ENCODE assay signal across 16 cellular contexts in genomic region chr12:54032220-54032619, GRCh38. TPM values are rescaled to one million over a fixed set of nuclear protein-coding genes. Genes with fewer than 3 reads are reported as not detected.
DNase-seq lines count a peak whose midpoint lies in the region; ATAC-seq, FAIRE-seq and TF ChIP-seq lines count a peak whose summit lies in the region.
"Had no signal": no experiment of that assay in that cellular context is flagged by ENCODE, and none has a peak within 500 bp of the region (broad histone marks: within the 10 kb centered on the region; RNA-seq: fewer than 3 reads in every experiment).

No MANE protein-coding gene starts in this region.

- RAD21 ChIA-PET in GM12878 (lab: Charles Lee; ENCODE audit: unreplicated experiment): interaction anchor here (0.7 to 12.6 kb wide), 33 partner anchors 9 to 248 kb away, joined by 3 to 222 read pairs (median 7); partner anchors contain the start of genes CBX5, HNRNPA1, HOXC10 and HOXC4

- H3K79me2 ChIP-seq in GM12878 (ENCODE audit: control insufficient read depth, insufficient read depth, low read length): no peaks in the 10 kb centered on the region

- BruUV-seq in GM12878 (replicated peaks; lab: Mats Ljungman, UMichigan): no TSS peak

- H3K9ac ChIP-seq in GM12878 (ENCODE audit: control insufficient read depth, insufficient read depth, low read length): no peak overlapping the region

- CTCF ChIA-PET in HEK293 (lab: Yijun Ruan, JAX): interaction anchor here (0.6 to 5.4 kb wide), 43 partner anchors 9 to 683 kb away, joined by 3 to 109 read pairs (median 5); partner anchors contain the start of genes HOXC13, HOXC4, HOXC8 and SMUG1
- CTCF ChIA-PET in GM12878 (lab: Yijun Ruan, JAX): interaction anchor here (0.6 to 13.4 kb wide), 46 partner anchors 8 to 466 kb away, joined by 3 to 343 read pairs (median 5); partner anchors contain the start of genes HNRNPA1, HOXC10, HOXC4 and HOXC8

- no peak overlapping the region for H3K4me2 ChIP-seq in GM12878 (ENCODE audit: control insufficient read depth, insufficient read depth)

- no peak overlapping the region for H2AFZ ChIP-seq in GM12878 (ENCODE audit: control insufficient read depth, low read depth, low read length)

- H3K9me3 ChIP-seq in HEK293 (ENCODE audit: control insufficient read depth, insufficient read depth, low read depth, low read length) (no peaks in the 10 kb centered on the region), GM12878 (replicated peaks; ENCODE audit: control insufficient read depth, insufficient read depth, low read length) (no peaks in the 10 kb centered on the region), pancreas (no peaks in the 10 kb centered on the region)

- H3K27ac Mint-ChIP-seq in nephron: peak overlapping the region; percentile 91 to 97 (median 95)
- H3K27ac Mint-ChIP-seq: H9 had no signal

- in situ Hi-C loops in GM12878 (cut with MboI): no loop called here

- H3K27ac ChIP-seq in HEK293 (ENCODE audit: extremely low read depth, low read depth, low read length) (peak overlapping the region; percentile 100; the same call in 1 of the 2 replicates), GM12878 (ENCODE audit: control insufficient read depth, insufficient read depth) (no peak overlapping the region), dorsolateral prefrontal cortex (no peak overlapping the region), pancreas (no peak overlapping the region)

- no peak for TF ChIP-seq RAD21 in GM12878 (IDR thresholded peaks at IDR 0.05; ENCODE audit: insufficient read depth, low read depth, low read length)

- 8% methylated on average over 4 of the region's 4 CpGs for WGBS in GM12878 (ENCODE audit: insufficient coverage, insufficient replicate concordance, low lambda C conversion rate, missing lambda C conversion rate)
- WGBS in pancreas, 2 donors: 23 to 24% methylated on average over 4 of the region's 4 CpGs

- peaks cover 7% of the 10 kb centered on the region for H3K36me3 Mint-ChIP-seq in nephron (ENCODE audit: low read depth)

- H4K20me1 ChIP-seq in GM12878 (ENCODE audit: control insufficient read depth, insufficient read depth): no peaks in the 10 kb centered on the region

- no peak for TF ChIP-seq EP300 in GM12878 (IDR thresholded peaks at IDR 0.05; ENCODE audit: borderline replicate concordance in 1 of 2, control insufficient read depth in 1 of 2, low read depth in 2 of 2, low read length in 2 of 2)

- H3K4me1 Mint-ChIP-seq in nephron: peaks cover 85% of the 10 kb centered on the region

- DNase-seq in AG10803 (ENCODE audit: low read depth): no peak
- DNase-seq in GM12878 (ENCODE audit: low read depth, low spot score): no peak
- no peak for DNase-seq in NCI-H187 (lab: John Stamatoyannopoulos, UW)
- DNase-seq in NCI-H2029 (lab: John Stamatoyannopoulos, UW): no peak
- DNase-seq in dorsolateral prefrontal cortex: no peak
- no peak for DNase-seq in pancreas
- DNase-seq: NCI-H2081 treated with DMSO at 0.1 percent for 48 hours, SIG-M5 had no signal

- intact Hi-C loops in GM12878 (cut with micrococcal nuclease; ENCODE audit: unreplicated experiment) (loop anchor here (1.0 to 2.0 kb wide), 4 partner anchors 26 to 169 kb away; no protein-coding TSS in a partner anchor), dorsolateral prefrontal cortex (cut with DNase I) (no loop called here), pancreas (cut with DNase I) (loop anchor here in 1 of 3 donors (5.0 kb wide), 1 partner anchor 165 kb away; no protein-coding TSS in a partner anchor)

- H3K4me3 Mint-ChIP-seq in nephron: peak overlapping the region; percentile 81 to 91 (median 87)

- H3K27me3 ChIP-seq in GM12878 (replicated peaks in 1 of 2; ENCODE audit: control insufficient read depth in 2 of 2, insufficient read depth in 2 of 2, low read length in 1 of 2) (peaks cover 3 to 33% of the 10 kb centered on the region in 2 experiments), dorsolateral prefrontal cortex (peaks cover 31 to 100% (median 99%) of the 10 kb centered on the region in 45 donors), pancreas (peaks cover 3 to 63% (median 12%) of the 10 kb centered on the region in 4 donors)

- POLR2A ChIA-PET in HEK293 (lab: Yijun Ruan, JAX) (interaction anchor here (0.7 to 5.0 kb wide), 16 partner anchors 15 to 184 kb away, joined by 3 to 22 read pairs (median 5); partner anchors contain the start of genes HOXC13, HOXC4, HOXC8 and HOXC9), GM12878 (lab: Charles Lee) (interaction anchor here (0.6 to 2.1 kb wide), 9 partner anchors 9 to 166 kb away, joined by 3 to 12 read pairs (median 4); no protein-coding TSS in a partner anchor)

- TF ChIP-seq POLR2A in GM12878 (IDR thresholded peaks at IDR 0.05; ENCODE audit: low read depth, low read length): no peak

- FAIRE-seq in GM12878 (lab: Jason Lieb, UNC): peak; percentile 23
- FAIRE-seq in pancreas (lab: Jason Lieb, UNC): no peak
- FAIRE-seq: endometrium, urothelium cell line had no signal

- ATAC-seq in GM12878 (no peak), pancreas (no peak)

- SMC1A ChIA-PET in GM12878 (lab: Charles Lee; ENCODE audit: uncharacterized antibody, unreplicated experiment): interaction anchor here (0.6 to 5.5 kb wide), 44 partner anchors 9 to 408 kb away, joined by 3 to 126 read pairs (median 6); partner anchors contain the start of genes HOXC10, HOXC4, HOXC8 and SMUG1

- H3K4me1 ChIP-seq in HEK293 (ENCODE audit: control insufficient read depth, insufficient read depth, low read length): peaks cover 45% of the 10 kb centered on the region
- peaks cover 9% of the 10 kb centered on the region for H3K4me1 ChIP-seq in GM12878 (ENCODE audit: control insufficient read depth, insufficient read depth, low read length)
- no peaks in the 10 kb centered on the region for H3K4me1 ChIP-seq in pancreas

- peaks cover 4 to 13% of the 10 kb centered on the region in 2 experiments; a peak in 2 of 3 replicates for H3K36me3 ChIP-seq in HEK293 (ENCODE audit: control insufficient read depth in 2 of 2, insufficient read depth in 1 of 2, low read length in 2 of 2)
- no peaks in the 10 kb centered on the region for H3K36me3 ChIP-seq in GM12878 (ENCODE audit: control insufficient read depth in 2 of 2, insufficient read depth in 2 of 2, low read length in 1 of 2)
- H3K36me3 ChIP-seq in pancreas: no peaks in the 10 kb centered on the region

- no peaks in the 10 kb centered on the region for H3K9me3 Mint-ChIP-seq in nephron

- H3K4me3 ChIP-seq in AG10803 (ENCODE audit: low read length) (peak overlapping the region; percentile 3; the same call in 1 of the 2 replicates), HEK293 (ENCODE audit: low read depth, low read length) (no peak overlapping the region), GM12878 (no peak overlapping the region), dorsolateral prefrontal cortex (no peak overlapping the region), pancreas (no peak overlapping the region)
- H3K4me3 ChIP-seq: K562 had no signal

- TF ChIP-seq CTCF in AG10803 (conservative IDR thresholded peaks at IDR 0.05; ENCODE audit: low read length): no peak
- no peak for TF ChIP-seq CTCF in HEK293 (tag by site-specific recombination; IDR thresholded peaks at IDR 0.05)
- no peak for TF ChIP-seq CTCF in GM12878 (IDR thresholded peaks at IDR 0.05 in 2 of 3, conservative IDR thresholded peaks at IDR 0.05 in 1 of 3; ENCODE audit: control insufficient read depth in 2 of 3, extremely low read depth in 1 of 3, insufficient read depth in 1 of 3, low read depth in 3 of 3, low read length in 3 of 3)
- TF ChIP-seq CTCF in nephron (IDR thresholded peaks at IDR 0.05; ENCODE audit: unreplicated experiment in 3 of 3): no peak
- no peak for TF ChIP-seq CTCF in dorsolateral prefrontal cortex (IDR thresholded peaks at IDR 0.05 in 54 of 56, conservative IDR thresholded peaks at IDR 0.05 in 2 of 56; ENCODE audit: low read depth in 1 of 56, partially characterized antibody in 56 of 56)
- no peak for TF ChIP-seq CTCF in pancreas (IDR thresholded peaks at IDR 0.05)

- H3K27me3 Mint-ChIP-seq in nephron (ENCODE audit: low read depth): peaks cover 15% of the 10 kb centered on the region

RNA-seq across cellular contexts. Expression of gene HOXC5, which starts 0.6 kb away (rescaled TPM):
- not detected in 2 replicates for total RNA-seq in GM12878 (2013; cell fraction: nucleolus; rRNA removed)
- not detected in 2 replicates for total RNA-seq in GM12878 (2014; rRNA removed)
- not detected in 2 replicates for total RNA-seq in GM12878 (2014; rRNA removed; fragmentation: Illumina TruSeq; extraction: Trizol)
- total RNA-seq in GM12878 (2021): not detected in 2 replicates
- not detected for polyA plus RNA-seq in GM12878 (2011; ENCODE audit: low read depth)
- 0.11 TPM in 1 of 2 replicates, not detected in the other for polyA plus RNA-seq in GM12878 (2011; rRNA removed)
- polyA plus RNA-seq in GM12878 (2011; cell fraction: cytosol; rRNA removed): 0.25 and 0.28 TPM in 2 replicates
- 0.09 and 0.12 TPM in 2 replicates for polyA plus RNA-seq in GM12878 (2011; cell fraction: nucleus; rRNA removed)
- polyA plus RNA-seq in GM12878 (2012): not detected in 2 replicates
- not detected in 2 replicates for polyA plus RNA-seq in GM12878 (2014; fragmentation: Illumina TruSeq; extraction: Trizol)
- not detected for polyA plus RNA-seq in GM12878 (2014; fragmentation: Nextera tagmentation; extraction: Ambion mirVana)
- polyA plus RNA-seq in GM12878 (2014; rRNA removed): not detected in 2 replicates
- polyA plus RNA-seq in GM12878 (2016; fragmentation: Nextera tagmentation; extraction: Ambion mirVana): not detected
- polyA minus RNA-seq in GM12878 (2011; rRNA and poly(A)+ RNA removed): not detected in 2 replicates
- polyA minus RNA-seq in GM12878 (2011; cell fraction: cytosol; rRNA and poly(A)+ RNA removed): not detected in 2 replicates
- polyA minus RNA-seq in GM12878 (2011; cell fraction: nucleus; rRNA and poly(A)+ RNA removed): not detected in 2 replicates
- total RNA-seq in dorsolateral prefrontal cortex: not detected
- not detected for total RNA-seq in pancreas
- not detected for polyA plus RNA-seq in pancreas
- total RNA-seq: chondrocyte, H9 had no signal
- polyA plus RNA-seq: aorta had no signal

RNA-seq across cellular contexts. Expression of gene HOXC6, which starts 4.0 kb away (rescaled TPM):
- 0.35 TPM in 1 of 2 replicates, not detected in the other for total RNA-seq in GM12878 (2013; cell fraction: nucleolus; rRNA removed)
- total RNA-seq in GM12878 (2014; rRNA removed) (not detected in 2 replicates), GM12878 (2014; rRNA removed; fragmentation: Illumina TruSeq; extraction: Trizol) (0.09 TPM in 1 of 2 replicates, not detected in the other), GM12878 (2021) (0.27 and 0.38 TPM in 2 replicates), dorsolateral prefrontal cortex (not detected), pancreas (under 1 TPM in 4 of 6 donors, not detected in 2; 0.19 to 0.41 (median 0.31) TPM)
- polyA plus RNA-seq in GM12878 (2011; ENCODE audit: low read depth): not detected
- polyA plus RNA-seq in GM12878 (2011; rRNA removed) (0.42 and 0.52 TPM in 2 replicates), GM12878 (2014; fragmentation: Illumina TruSeq; extraction: Trizol) (0.06 TPM in 1 of 2 replicates, not detected in the other), GM12878 (2014; fragmentation: Nextera tagmentation; extraction: Ambion mirVana) (under 1 TPM in 1 of 2 experiments, not detected in 1; 0.02 TPM), GM12878 (2014; rRNA removed) (0.55 TPM in 1 of 2 replicates, not detected in the other), GM12878 (2016; fragmentation: Nextera tagmentation; extraction: Ambion mirVana) (under 1 TPM in 1 of 2 experiments, not detected in 1; 0.54 TPM), pancreas (under 1 TPM; 0.14 to 0.34 TPM)
- 0.60 and 0.65 TPM in 2 replicates for polyA plus RNA-seq in GM12878 (2011; cell fraction: cytosol; rRNA removed)
- polyA plus RNA-seq in GM12878 (2011; cell fraction: nucleus; rRNA removed): 0.57 and 0.76 TPM in 2 replicates
- 0.34 and 0.39 TPM in 2 replicates for polyA plus RNA-seq in GM12878 (2012)
- 0.31 and 0.73 TPM in 2 replicates for polyA minus RNA-seq in GM12878 (2011; rRNA and poly(A)+ RNA removed)
- polyA minus RNA-seq in GM12878 (2011; cell fraction: cytosol; rRNA and poly(A)+ RNA removed): 0.52 TPM in 1 of 2 replicates, not detected in the other
- polyA minus RNA-seq in GM12878 (2011; cell fraction: nucleus; rRNA and poly(A)+ RNA removed): 0.36 and 0.48 TPM in 2 replicates
- total RNA-seq: chondrocyte, H9 had no signal

RNA-seq across cellular contexts. Expression of gene HOXC4, which starts 21.4 kb away (rescaled TPM):
- total RNA-seq in GM12878 (2013; cell fraction: nucleolus; rRNA removed): 1.8 and 3.0 TPM in 2 replicates
- total RNA-seq in GM12878 (2014; rRNA removed) (4.7 and 5.1 TPM in 2 replicates), GM12878 (2014; rRNA removed; fragmentation: Illumina TruSeq; extraction: Trizol) (3.6 and 3.8 TPM in 2 replicates), GM12878 (2021) (11.1 and 11.4 TPM in 2 replicates), dorsolateral prefrontal cortex (under 1 TPM in 17 of 120 experiments, not detected in 103; 0.28 to 0.72 (median 0.45) TPM), pancreas (under 1 TPM in 3 of 6 donors, not detected in 3; 0.15 to 0.62 (median 0.23) TPM)
- polyA plus RNA-seq in GM12878 (2011; ENCODE audit: low read depth): 2.1 TPM
- polyA plus RNA-seq in GM12878 (2011; rRNA removed) (4.9 and 5.2 TPM in 2 replicates), GM12878 (2014; fragmentation: Illumina TruSeq; extraction: Trizol) (5.8 and 6.3 TPM in 2 replicates), GM12878 (2014; fragmentation: Nextera tagmentation; extraction: Ambion mirVana) (1 to 10 TPM; 1.0 to 1.8 TPM), GM12878 (2014; rRNA removed) (7.7 and 10.3 TPM in 2 replicates), GM12878 (2016; fragmentation: Nextera tagmentation; extraction: Ambion mirVana) (1 to 10 TPM; 1.1 to 1.5 TPM), pancreas (under 1 TPM in 1 of 2 donors, not detected in 1; 0.27 TPM)
- 4.6 and 4.7 TPM in 2 replicates for polyA plus RNA-seq in GM12878 (2011; cell fraction: cytosol; rRNA removed)
- polyA plus RNA-seq in GM12878 (2011; cell fraction: nucleus; rRNA removed): 10.1 and 15.5 TPM in 2 replicates
- polyA plus RNA-seq in GM12878 (2012): 7.9 and 11.9 TPM in 2 replicates
- 0.37 and 1.8 TPM in 2 replicates for polyA minus RNA-seq in GM12878 (2011; rRNA and poly(A)+ RNA removed)
- 0.94 and 1.0 TPM in 2 replicates for polyA minus RNA-seq in GM12878 (2011; cell fraction: cytosol; rRNA and poly(A)+ RNA removed)
- 1.6 and 2.5 TPM in 2 replicates for polyA minus RNA-seq in GM12878 (2011; cell fraction: nucleus; rRNA and poly(A)+ RNA removed)
- total RNA-seq: chondrocyte, H9 had no signal

RNA-seq across cellular contexts. Expression of gene HOXC8, which starts 23.4 kb away (rescaled TPM):
- total RNA-seq in GM12878 (2013; cell fraction: nucleolus; rRNA removed): not detected in 2 replicates
- total RNA-seq in GM12878 (2014; rRNA removed) (not detected in 2 replicates), GM12878 (2014; rRNA removed; fragmentation: Illumina TruSeq; extraction: Trizol) (not detected in 2 replicates), GM12878 (2021) (not detected in 2 replicates), dorsolateral prefrontal cortex (not detected), pancreas (not detected)
- not detected for polyA plus RNA-seq in GM12878 (2011; ENCODE audit: low read depth)
- polyA plus RNA-seq in GM12878 (2011; rRNA removed) (not detected in 2 replicates), GM12878 (2014; fragmentation: Illumina TruSeq; extraction: Trizol) (not detected in 2 replicates), GM12878 (2014; fragmentation: Nextera tagmentation; extraction: Ambion mirVana) (not detected), GM12878 (2014; rRNA removed) (not detected in 2 replicates), GM12878 (2016; fragmentation: Nextera tagmentation; extraction: Ambion mirVana) (not detected), pancreas (not detected)
- polyA plus RNA-seq in GM12878 (2011; cell fraction: cytosol; rRNA removed): not detected in 2 replicates
- not detected in 2 replicates for polyA plus RNA-seq in GM12878 (2011; cell fraction: nucleus; rRNA removed)
- polyA plus RNA-seq in GM12878 (2012): not detected in 2 replicates
- 0.10 TPM in 1 of 2 replicates, not detected in the other for polyA minus RNA-seq in GM12878 (2011; rRNA and poly(A)+ RNA removed)
- polyA minus RNA-seq in GM12878 (2011; cell fraction: cytosol; rRNA and poly(A)+ RNA removed): not detected in 2 replicates
- polyA minus RNA-seq in GM12878 (2011; cell fraction: nucleus; rRNA and poly(A)+ RNA removed): not detected in 2 replicates
- total RNA-seq: chondrocyte, H9 had no signal

RNA-seq across cellular contexts. Expression of gene HOXC9, which starts 32.3 kb away (rescaled TPM):
- total RNA-seq in GM12878 (2013; cell fraction: nucleolus; rRNA removed): 0.69 TPM in 1 of 2 replicates, not detected in the other
- not detected in 2 replicates for total RNA-seq in GM12878 (2014; rRNA removed)
- total RNA-seq in GM12878 (2014; rRNA removed; fragmentation: Illumina TruSeq; extraction: Trizol): not detected in 2 replicates
- not detected in 2 replicates for total RNA-seq in GM12878 (2021)
- polyA plus RNA-seq in GM12878 (2011; ENCODE audit: low read depth): not detected
- polyA plus RNA-seq in GM12878 (2011; rRNA removed): not detected in 2 replicates
- not detected in 2 replicates for polyA plus RNA-seq in GM12878 (2011; cell fraction: cytosol; rRNA removed)
- polyA plus RNA-seq in GM12878 (2011; cell fraction: nucleus; rRNA removed): 0.09 TPM in 1 of 2 replicates, not detected in the other
- 0.07 TPM in 1 of 2 replicates, not detected in the other for polyA plus RNA-seq in GM12878 (2012)
- not detected in 2 replicates for polyA plus RNA-seq in GM12878 (2014; fragmentation: Illumina TruSeq; extraction: Trizol)
- polyA plus RNA-seq in GM12878 (2014; fragmentation: Nextera tagmentation; extraction: Ambion mirVana): not detected
- polyA plus RNA-seq in GM12878 (2014; rRNA removed): not detected in 2 replicates
- polyA plus RNA-seq in GM12878 (2016; fragmentation: Nextera tagmentation; extraction: Ambion mirVana): not detected
- polyA minus RNA-seq in GM12878 (2011; rRNA and poly(A)+ RNA removed): not detected in 2 replicates
- polyA minus RNA-seq in GM12878 (2011; cell fraction: cytosol; rRNA and poly(A)+ RNA removed): not detected in 2 replicates
- polyA minus RNA-seq in GM12878 (2011; cell fraction: nucleus; rRNA and poly(A)+ RNA removed): not detected in 2 replicates
- total RNA-seq in dorsolateral prefrontal cortex: not detected
- under 1 TPM in 1 of 6 donors, not detected in 5; 0.19 TPM for total RNA-seq in pancreas
- under 1 TPM; 0.26 to 0.27 TPM for polyA plus RNA-seq in pancreas
- total RNA-seq: chondrocyte, H9 had no signal
